In genomic region chr9:94867281-94867841, GRCh38 we compare ENCODE assay signal across 1 cellular context.
TF ChIP-seq lines count a peak whose summit lies in the region.

No MANE protein-coding gene starts in this region.

TF ChIP-seq in HepG2, 621 proteins besides CTCF, POLR2A, EP300 and RAD21 (continued from another document):
- no peak for TF ChIP-seq ZBTB43 (CRISPR knock-in tag; conservative IDR thresholded peaks at IDR 0.05)
- TF ChIP-seq ZNF362 (CRISPR knock-in tag; IDR thresholded peaks at IDR 0.05; ENCODE audit: borderline replicate concordance), result no peak
- peak; percentile 62; the same call in 1 of the 2 replicates for TF ChIP-seq YEATS2 (CRISPR knock-in tag; IDR thresholded peaks at IDR 0.05; ENCODE audit: borderline replicate concordance)
- TF ChIP-seq ZNF232 (CRISPR knock-in tag; IDR thresholded peaks at IDR 0.05; ENCODE audit: borderline replicate concordance), result no peak; the same call in 1 of the 2 replicates
- no peak for TF ChIP-seq WIZ (CRISPR knock-in tag; IDR thresholded peaks at IDR 0.05)
- TF ChIP-seq HCFC1 (IDR thresholded peaks at IDR 0.05; ENCODE audit: low read depth, low read length), result no peak
- TF ChIP-seq ARID2 (CRISPR knock-in tag; IDR thresholded peaks at IDR 0.05; ENCODE audit: borderline replicate concordance), result no peak
- TF ChIP-seq RERE (CRISPR knock-in tag; IDR thresholded peaks at IDR 0.05; ENCODE audit: low read depth), result peak; percentile 52; the same call in 1 of the 2 replicates
- peak; percentile 61 for TF ChIP-seq RCOR2 (CRISPR knock-in tag; IDR thresholded peaks at IDR 0.05)
- TF ChIP-seq ZSCAN29 (CRISPR knock-in tag; conservative IDR thresholded peaks at IDR 0.05), result no peak
- peak; percentile 83; the same call in 1 of the 2 replicates for TF ChIP-seq FOXK1 (CRISPR knock-in tag; IDR thresholded peaks at IDR 0.05; ENCODE audit: borderline replicate concordance, low read depth)
- no peak for TF ChIP-seq MAF1 (CRISPR knock-in tag; IDR thresholded peaks at IDR 0.05; ENCODE audit: borderline replicate concordance)
- TF ChIP-seq ZNF816 (CRISPR knock-in tag; IDR thresholded peaks at IDR 0.05; ENCODE audit: borderline replicate concordance), result no peak
- peak; percentile 100 for TF ChIP-seq RXRA (CRISPR knock-in tag; IDR thresholded peaks at IDR 0.05)
- TF ChIP-seq DRAP1 (CRISPR knock-in tag; IDR thresholded peaks at IDR 0.05), result peak; percentile 32; the same call in 1 of the 2 replicates
- TF ChIP-seq TFE3 (CRISPR knock-in tag; IDR thresholded peaks at IDR 0.05), result peak; percentile 50; the same call in 1 of the 2 replicates
- TF ChIP-seq ZNF230 (CRISPR knock-in tag; IDR thresholded peaks at IDR 0.05), result no peak
- no peak for TF ChIP-seq GFI1 (CRISPR knock-in tag; IDR thresholded peaks at IDR 0.05; ENCODE audit: borderline replicate concordance)
